Comparison of ENCODE assay signal across 8 cellular contexts in the genomic region with DNA sequence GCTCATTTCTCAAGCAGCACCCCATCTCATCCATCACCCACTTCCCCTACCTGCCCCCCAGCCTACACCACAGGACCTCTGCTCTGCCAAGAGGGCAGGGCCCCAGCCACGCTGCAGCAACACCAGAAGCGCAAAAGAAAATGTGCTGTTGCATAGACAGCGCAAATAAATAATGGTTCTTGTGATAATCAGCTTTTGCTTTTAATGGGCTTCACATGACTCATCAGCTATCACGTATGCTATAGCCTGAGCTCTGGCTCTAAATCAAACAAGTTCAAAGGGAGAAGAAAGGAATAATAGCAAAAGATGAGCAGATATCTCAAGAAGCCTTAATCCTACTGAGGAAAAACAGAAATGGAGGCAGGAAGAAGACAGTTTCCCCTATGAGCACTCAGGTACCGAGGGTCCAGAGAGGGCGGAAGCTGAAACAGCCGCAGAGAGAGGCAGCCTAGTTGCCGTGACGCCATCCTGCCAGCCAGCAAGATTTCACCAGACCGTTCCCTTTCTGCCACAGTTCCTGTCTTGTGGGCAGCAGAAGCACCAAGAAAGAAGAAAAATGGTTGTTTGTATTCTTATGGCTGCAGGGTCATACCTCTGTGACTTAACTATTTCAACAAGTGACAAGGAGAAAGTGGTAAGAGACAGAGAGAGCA. TPM values are rescaled to one million over a fixed set of nuclear protein-coding genes. Genes with fewer than 3 reads are reported as not detected.
DNase-seq lines count a peak whose midpoint lies in the region; ATAC-seq and TF ChIP-seq lines count a peak whose summit lies in the region.

No MANE protein-coding gene starts in this region.

- H2AFZ ChIP-seq in SU-DHL-6 (ENCODE audit: low read depth, low read length, severe bottlenecking), result peak overlapping the region; percentile 63

- peak; percentile 98 for ATAC-seq in GM18907 (IDR thresholded peaks at IDR 0.05; ENCODE audit: unreplicated experiment)
- peak; percentile 93 for ATAC-seq in HG03064 (IDR thresholded peaks at IDR 0.05; ENCODE audit: low read depth, unreplicated experiment)
- peak; percentile 85 to 94 (median 90) for ATAC-seq in natural killer cell

- in situ Hi-C loops in GM13977 (cut with MboI; ENCODE audit: low pct_unique_long_range_greater_than_20kb, low sequenced_read_pairs, unreplicated experiment), result no loop called here

- peak overlapping the region; percentile 96 to 98 for H3K27ac Mint-ChIP-seq in natural killer cell

- peaks cover 5% of the 10 kb centered on the region for H3K36me3 Mint-ChIP-seq in natural killer cell

- no peaks in the 10 kb centered on the region for H3K9me2 ChIP-seq in SU-DHL-6 (replicated peaks; ENCODE audit: insufficient read depth, low read length)

- intact Hi-C loops in natural killer cell (cut with micrococcal nuclease), result loop anchor here (1.0 kb wide), 2 partner anchors 12 to 23 kb away; no protein-coding TSS in a partner anchor

- peak; percentile 97 for DNase-seq in amniotic epithelial cell (ENCODE audit: low read depth)
- DNase-seq in natural killer cell, result peak; percentile 68
- no peak for DNase-seq in GM13977 (ENCODE audit: low spot score)
- no peak for DNase-seq in DMS79 (lab: John Stamatoyannopoulos, UW)
- DNase-seq in T1000 (lab: John Stamatoyannopoulos, UW), result no peak

- peaks cover 80 to 93% of the 10 kb centered on the region in 2 donors for H3K4me1 Mint-ChIP-seq in natural killer cell

- no peak overlapping the region for H3K9ac ChIP-seq in SU-DHL-6 (ENCODE audit: low read length)

- TF ChIP-seq CTCF in SU-DHL-6 (IDR thresholded peaks at IDR 0.05; ENCODE audit: insufficient read depth, low read length, poor library complexity, severe bottlenecking), result no peak
- no peak for TF ChIP-seq CTCF in natural killer cell (IDR thresholded peaks at IDR 0.05)
- TF ChIP-seq CTCF in GM13977 (IDR thresholded peaks at IDR 0.05; ENCODE audit: extremely low read depth, insufficient read depth, missing control alignments), result no peak

- no peaks in the 10 kb centered on the region for H3K27me3 ChIP-seq in SU-DHL-6 (ENCODE audit: low read length)

- H3K79me2 ChIP-seq in SU-DHL-6 (ENCODE audit: insufficient read depth, low read length), result no peaks in the 10 kb centered on the region

- H4K20me1 ChIP-seq in SU-DHL-6 (ENCODE audit: low read depth, low read length), result no peaks in the 10 kb centered on the region; the same call in 1 of the 2 replicates

- H3K4me2 ChIP-seq in SU-DHL-6 (ENCODE audit: low read depth, low read length, poor library complexity, severe bottlenecking), result peak overlapping the region; percentile 23

- H3K27me3 Mint-ChIP-seq in natural killer cell (ENCODE audit: low read depth in 2 of 2), result no peaks in the 10 kb centered on the region

- H3K4me3 ChIP-seq in SU-DHL-6 (ENCODE audit: insufficient read depth, low read length, poor library complexity, severe bottlenecking), result no peak overlapping the region

- H3K36me3 ChIP-seq in SU-DHL-6 (ENCODE audit: low read length), result no peaks in the 10 kb centered on the region

- no peaks in the 10 kb centered on the region for H3F3A ChIP-seq in SU-DHL-6 (ENCODE audit: insufficient read depth)

- no peaks in the 10 kb centered on the region for H3K9me3 ChIP-seq in SU-DHL-6 (ENCODE audit: insufficient read depth, low read length)

- H3K27ac ChIP-seq in SU-DHL-6 (ENCODE audit: low read depth, low read length), result no peak overlapping the region

- H3K9me3 Mint-ChIP-seq in natural killer cell, result no peaks in the 10 kb centered on the region

- H3K4me3 Mint-ChIP-seq in natural killer cell, result peak overlapping the region; percentile 76

RNA-seq across cellular contexts. Expression of a gene that starts 22.1 kb away (rescaled TPM):
- total RNA-seq in natural killer cell, result 100 to 1,000 TPM in 1 of 3 donors, 10 to 100 TPM in 2; 90.0 to 111 (median 98.1) TPM

RNA-seq across cellular contexts. Expression of a gene that starts 51.4 kb away (rescaled TPM):
- total RNA-seq in natural killer cell, result 10 to 100 TPM in 1 of 3 donors, 1 to 10 TPM in 2; 7.7 to 10.9 (median 9.3) TPM

RNA-seq across cellular contexts. Expression of a gene that starts 51.5 kb away (rescaled TPM):
- total RNA-seq in natural killer cell, result 10 to 100 TPM; 24.9 to 33.5 (median 26.1) TPM

Comparison
In these comparisons a context has a peak if more than half of its experiments do, and no peak if none do; other contexts are left out.
1. DNase-seq: peak in amniotic epithelial cell (single experiment) and natural killer cell (single experiment); none in GM13977 (single experiment), DMS79 (single experiment) and T1000 (single experiment).
2. Peak in every context shown above with its lines, with median percentiles within 50 percentile points of each other: ATAC-seq.